18 cellular contexts compared by ENCODE assay signal in genomic region chr19:39544201-39544903, GRCh38. TPM values are rescaled to one million over a fixed set of nuclear protein-coding genes. Genes with fewer than 3 reads are reported as not detected.
A peak's percentile ranks its signal among the peaks of the same experiment; 100 is the strongest.
DNase-seq lines count a peak whose midpoint lies in the region; ATAC-seq and TF ChIP-seq lines count a peak whose summit lies in the region.
"Had no signal": no experiment of that assay in that cellular context is flagged by ENCODE, and none has a peak within 500 bp of the region (broad histone marks: within the 10 kb centered on the region; RNA-seq: fewer than 3 reads in every experiment).

No MANE protein-coding gene starts in this region.

- H2AFZ ChIP-seq in IMR-90 (replicated peaks; ENCODE audit: low read length, poor library complexity) (no peak overlapping the region), mesenchymal stem cell (ENCODE audit: low read depth, low read length) (no peak overlapping the region)
- H2AFZ ChIP-seq: hepatocyte had no signal

- no peaks in the 10 kb centered on the region for H3K36me3 ChIP-seq in IMR-90 (ENCODE audit: control insufficient read depth, insufficient read depth, low read length)
- no peaks in the 10 kb centered on the region for H3K36me3 ChIP-seq in adipocyte (ENCODE audit: control insufficient read depth, insufficient read depth, low read length, severe bottlenecking)
- H3K36me3 ChIP-seq in mesenchymal stem cell (ENCODE audit: control insufficient read depth in 1 of 2, insufficient read depth in 2 of 2, low read depth in 1 of 2, low read length in 2 of 2): no peaks in the 10 kb centered on the region
- H3K36me3 ChIP-seq: neutrophil had no signal

- H2BK120ac ChIP-seq in IMR-90 (ENCODE audit: low read depth, low read length) (no peak overlapping the region), mesenchymal stem cell (ENCODE audit: low read depth, low read length) (no peak overlapping the region)

- H3K27me3 ChIP-seq in IMR-90 (ENCODE audit: control insufficient read depth, insufficient read depth, low read length): peaks cover 6% of the 10 kb centered on the region
- peaks cover 13% of the 10 kb centered on the region for H3K27me3 ChIP-seq in adipocyte (replicated peaks; ENCODE audit: control insufficient read depth, insufficient read depth, low read length)
- H3K27me3 ChIP-seq in mesenchymal stem cell (ENCODE audit: control insufficient read depth in 1 of 2, insufficient read depth in 1 of 2, low read length in 2 of 2): peaks cover 14 to 19% of the 10 kb centered on the region in 2 experiments
- H3K27me3 ChIP-seq: hepatocyte had no signal

- H3K9ac ChIP-seq in IMR-90 (ENCODE audit: low read depth, low read length) (no peak overlapping the region), adipocyte (ENCODE audit: low read length) (no peak overlapping the region), mesenchymal stem cell (ENCODE audit: low read length) (no peak overlapping the region)

- H3K14ac ChIP-seq in IMR-90 (replicated peaks; ENCODE audit: low read depth, low read length) (no peak overlapping the region), mesenchymal stem cell (ENCODE audit: low read length in 2 of 2) (no peak overlapping the region)

- no TSS peak for BruUV-seq in IMR-90 (replicated peaks; lab: Mats Ljungman, UMichigan)

- ATAC-seq in IMR-90 (ENCODE audit: low read depth): no peak
- ATAC-seq: GM12878, PC-3 had no signal

- H3K9me3 ChIP-seq in IMR-90 (ENCODE audit: control insufficient read depth, insufficient read depth, low read length): no peaks in the 10 kb centered on the region
- no peaks in the 10 kb centered on the region for H3K9me3 ChIP-seq in adipocyte (ENCODE audit: control insufficient read depth, low read length)
- H3K9me3 ChIP-seq in mesenchymal stem cell (ENCODE audit: control insufficient read depth, low read length): no peaks in the 10 kb centered on the region
- H3K9me3 ChIP-seq: neutrophil had no signal

- H3K4me3 Mint-ChIP-seq in activated CD4-positive, alpha-beta T cell treated with anti-CD3 and anti-CD28 coated beads, Interleukin-2, amount 10 ng/mL, durations not matched to agents 7 days and 5 days: no peak overlapping the region

- H2AK5ac ChIP-seq in IMR-90 (ENCODE audit: low read depth, low read length): no peak overlapping the region
- H2AK5ac ChIP-seq in mesenchymal stem cell (ENCODE audit: low read length, severe bottlenecking): no peak overlapping the region

- H4K5ac ChIP-seq in IMR-90 (ENCODE audit: low read depth, low read length): no peak overlapping the region

- CTCF ChIA-PET in activated CD4-positive, alpha-beta T cell treated with anti-CD3 and anti-CD28 coated beads, Interleukin-2, amount 10 ng/mL, durations not matched to agents 7 days and 5 days (lab: Charles Lee): interaction anchor here (0.6 to 2.2 kb wide), 6 partner anchors 8 to 748 kb away, joined by 3 to 7 read pairs (median 5); no protein-coding TSS in a partner anchor
- CTCF ChIA-PET in IMR-90 (lab: Yijun Ruan, JAX): interaction anchor here (0.7 kb wide), 1 partner anchor 815 kb away, joined by 3 read pairs; no protein-coding TSS in a partner anchor

- no peaks in the 10 kb centered on the region for H4K20me1 ChIP-seq in IMR-90 (ENCODE audit: insufficient read depth, low read length)

- H4K91ac ChIP-seq in IMR-90 (ENCODE audit: insufficient read depth, low read depth, low read length): no peak overlapping the region
- H4K91ac ChIP-seq in mesenchymal stem cell (ENCODE audit: low read length): no peak overlapping the region

- H3K18ac ChIP-seq in IMR-90 (ENCODE audit: low read depth, low read length) (no peak overlapping the region), mesenchymal stem cell (ENCODE audit: low read depth in 1 of 2, low read length in 2 of 2) (no peak overlapping the region)

- dilution Hi-C loops in IMR-90 (cut with HindIII; ENCODE audit: low sequenced_read_pairs, unreplicated experiment): no loop called here

- H4K8ac ChIP-seq in IMR-90 (ENCODE audit: low read depth in 2 of 2, low read length in 2 of 2): no peak overlapping the region
- no peak overlapping the region for H4K8ac ChIP-seq in mesenchymal stem cell (ENCODE audit: low read length)

- H3K4me1 Mint-ChIP-seq in activated CD4-positive, alpha-beta T cell treated with anti-CD3 and anti-CD28 coated beads, Interleukin-2, amount 10 ng/mL, durations not matched to agents 7 days and 5 days: peaks cover 58% of the 10 kb centered on the region

- H2BK12ac ChIP-seq in mesenchymal stem cell (ENCODE audit: low read length in 2 of 2): no peak overlapping the region

- no peak for TF ChIP-seq RAD21 in IMR-90 (IDR thresholded peaks at IDR 0.05; ENCODE audit: low read length)

- H3K4me1 ChIP-seq in IMR-90 (ENCODE audit: control insufficient read depth, insufficient read depth, low read length) (no peaks in the 10 kb centered on the region), adipocyte (ENCODE audit: control insufficient read depth, insufficient read depth, low read length) (peaks cover 4% of the 10 kb centered on the region), mesenchymal stem cell (ENCODE audit: control insufficient read depth, insufficient read depth, low read depth, low read length) (no peaks in the 10 kb centered on the region)

- H3K23ac ChIP-seq in IMR-90 (ENCODE audit: low read depth, low read length) (no peak overlapping the region), mesenchymal stem cell (ENCODE audit: low read length in 2 of 2) (no peak overlapping the region)

- H3K4me3 ChIP-seq in IMR-90 (ENCODE audit: insufficient read depth, low read depth, low read length) (no peak overlapping the region), adipocyte (ENCODE audit: low read length) (no peak overlapping the region), mesenchymal stem cell (ENCODE audit: insufficient read depth in 1 of 2, low read depth in 1 of 2, low read length in 2 of 2) (no peak overlapping the region)
- H3K4me3 ChIP-seq: GM12878, hepatocyte, lung had no signal

- DNase-seq in activated CD4-positive, alpha-beta T cell treated with anti-CD3 and anti-CD28 coated beads, Interleukin-2, amount 10 ng/mL, durations not matched to agents 7 days and 5 days: no peak
- no peak for DNase-seq in activated CD4-positive, alpha-beta T cell treated with anti-CD3 and anti-CD28 coated beads, Interleukin-2, amount 50 U/mL, for 48 hours
- DNase-seq in IMR-90 (peak; percentile 13), adipocyte (ENCODE audit: low read depth) (peak; percentile 39), mesenchymal stem cell (peak; percentile 50), GOT3 (lab: John Stamatoyannopoulos, UW) (no peak), DMS153 treated with DMSO at 0.1 percent for 48 hours (lab: John Stamatoyannopoulos, UW; ENCODE audit: unreplicated experiment) (no peak), NCI-H446 (lab: John Stamatoyannopoulos, UW) (no peak)
- DNase-seq: DMS53; effector CD8-positive, alpha-beta T cell; PC-3 had no signal

- H3K56ac ChIP-seq in IMR-90 (ENCODE audit: extremely low read depth, insufficient read depth, low read length): no peak overlapping the region

- no peaks in the 10 kb centered on the region for H3K36me3 Mint-ChIP-seq in activated CD4-positive, alpha-beta T cell treated with anti-CD3 and anti-CD28 coated beads, Interleukin-2, amount 10 ng/mL, durations not matched to agents 7 days and 5 days (ENCODE audit: low read depth)

- POLR2A ChIA-PET in activated CD4-positive, alpha-beta T cell treated with anti-CD3 and anti-CD28 coated beads, Interleukin-2, amount 10 ng/mL, durations not matched to agents 7 days and 5 days (lab: Charles Lee): no interaction called here
- POLR2A ChIA-PET in IMR-90 (lab: Charles Lee; ENCODE audit: unreplicated experiment): no interaction called here

- H3K4ac ChIP-seq in IMR-90 (ENCODE audit: low read depth, low read length) (no peak overlapping the region), mesenchymal stem cell (ENCODE audit: low read depth in 1 of 2, low read length in 2 of 2) (no peak overlapping the region)

- peaks cover 0 to 1% of the 10 kb centered on the region in 2 experiments; a peak in 1 of 4 replicates for H3K79me1 ChIP-seq in IMR-90 (ENCODE audit: low read depth in 1 of 2, low read length in 2 of 2)
- no peaks in the 10 kb centered on the region for H3K79me1 ChIP-seq in mesenchymal stem cell (replicated peaks; ENCODE audit: low read length, poor library complexity, severe bottlenecking)

- no peaks in the 10 kb centered on the region for H3K9me1 ChIP-seq in IMR-90 (ENCODE audit: insufficient read depth, low read length)

- in situ Hi-C loops in IMR-90 (cut with MboI; ENCODE audit: low sequenced_read_pairs): loop anchor here (10.0 kb wide), 1 partner anchor 300 kb away; the partner anchor contains the start of gene FBL

- no peaks in the 10 kb centered on the region for H3K27me3 Mint-ChIP-seq in activated CD4-positive, alpha-beta T cell treated with anti-CD3 and anti-CD28 coated beads, Interleukin-2, amount 10 ng/mL, durations not matched to agents 7 days and 5 days

- no peak for TF ChIP-seq POLR2A in IMR-90 (IDR thresholded peaks at IDR 0.05; ENCODE audit: low read depth, low read length)

- no peak for TF ChIP-seq CTCF in IMR-90 (conservative IDR thresholded peaks at IDR 0.05; ENCODE audit: low read depth, low read length)

- no peak overlapping the region for H2AK9ac ChIP-seq in IMR-90 (replicated peaks; ENCODE audit: low read depth, low read length, poor library complexity)

- H3K9me3 Mint-ChIP-seq in activated CD4-positive, alpha-beta T cell treated with anti-CD3 and anti-CD28 coated beads, Interleukin-2, amount 10 ng/mL, durations not matched to agents 7 days and 5 days: peaks cover 2% of the 10 kb centered on the region

- intact Hi-C loops in IMR-90 (cut with micrococcal nuclease): loop anchor here (5.0 kb wide), 1 partner anchor 278 kb away; no protein-coding TSS in a partner anchor

- no peak overlapping the region for H3K4me2 ChIP-seq in IMR-90 (ENCODE audit: low read depth, low read length)
- no peak overlapping the region for H3K4me2 ChIP-seq in mesenchymal stem cell (ENCODE audit: low read length, poor library complexity, severe bottlenecking)
- H3K4me2 ChIP-seq: hepatocyte had no signal

- H2BK5ac ChIP-seq in IMR-90 (ENCODE audit: low read depth, low read length, poor library complexity, severe bottlenecking) (no peak overlapping the region), mesenchymal stem cell (ENCODE audit: low read depth, low read length, poor library complexity, severe bottlenecking) (no peak overlapping the region)

- H3K27ac ChIP-seq in IMR-90 (ENCODE audit: insufficient read depth, low read length) (no peak overlapping the region), mesenchymal stem cell (ENCODE audit: low read length, poor library complexity, severe bottlenecking) (no peak overlapping the region)
- H3K27ac ChIP-seq: hepatocyte, HL-60, neutrophil had no signal

- peak overlapping the region; percentile 60 for H3K27ac Mint-ChIP-seq in activated CD4-positive, alpha-beta T cell treated with anti-CD3 and anti-CD28 coated beads, Interleukin-2, amount 10 ng/mL, durations not matched to agents 7 days and 5 days

- H2BK15ac ChIP-seq in IMR-90 (ENCODE audit: low read depth, low read length) (no peak overlapping the region), mesenchymal stem cell (ENCODE audit: low read depth, poor library complexity, severe bottlenecking) (no peak overlapping the region)

- WGBS in IMR-90 (ENCODE audit: extremely low coverage in 2 of 2, insufficient read length in 1 of 2), 2 experiments: 50% methylated on average over 5 of the region's 7 CpGs; no CpG with 5 or more reads in 1 of the 2 experiments
- 82% methylated on average over 7 of the region's 7 CpGs for WGBS in mesenchymal stem cell

- no peak overlapping the region for H2BK20ac ChIP-seq in IMR-90 (ENCODE audit: low read depth, low read length)

RNA-seq across cellular contexts. Expression of gene EID2, which starts 4.4 kb away (rescaled TPM):
- total RNA-seq in activated CD4-positive, alpha-beta T cell treated with anti-CD3 and anti-CD28 coated beads, Interleukin-2, amount 10 ng/mL, durations not matched to agents 7 days and 5 days: 10 to 100 TPM; 17.2 to 20.3 TPM
- total RNA-seq in IMR-90 (2012; rRNA removed): 5.7 and 6.9 TPM in 2 replicates
- 9.8 and 10.4 TPM in 2 replicates for polyA plus RNA-seq in IMR-90 (2012; rRNA removed)
- polyA plus RNA-seq in IMR-90 (2012; cell fraction: cytosol; rRNA removed): 2.1 and 7.4 TPM in 2 replicates
- 4.5 and 4.9 TPM in 2 replicates for polyA plus RNA-seq in IMR-90 (2012; cell fraction: nucleus; rRNA removed; ENCODE audit: low replicate concordance)
- 17.2 TPM for polyA plus RNA-seq in mesenchymal stem cell (2013, experiment 1 of 2)
- polyA plus RNA-seq in mesenchymal stem cell (2013, experiment 2 of 2): 18.1 TPM

RNA-seq across cellular contexts. Expression of gene EID2B, which starts 11.7 kb away (rescaled TPM):
- 1 to 10 TPM; 3.4 to 5.1 TPM for total RNA-seq in activated CD4-positive, alpha-beta T cell treated with anti-CD3 and anti-CD28 coated beads, Interleukin-2, amount 10 ng/mL, durations not matched to agents 7 days and 5 days
- 2.7 and 4.2 TPM in 2 replicates for total RNA-seq in IMR-90 (2012; rRNA removed)
- polyA plus RNA-seq in IMR-90 (2012; rRNA removed): 2.3 and 2.5 TPM in 2 replicates
- polyA plus RNA-seq in IMR-90 (2012; cell fraction: cytosol; rRNA removed): 1.8 and 1.9 TPM in 2 replicates
- polyA plus RNA-seq in IMR-90 (2012; cell fraction: nucleus; rRNA removed; ENCODE audit: low replicate concordance): 1.3 and 2.1 TPM in 2 replicates
- 2.0 TPM for polyA plus RNA-seq in mesenchymal stem cell (2013, experiment 1 of 2)
- 1.8 TPM for polyA plus RNA-seq in mesenchymal stem cell (2013, experiment 2 of 2)

RNA-seq across cellular contexts. Expression of gene SELENOV, which starts 29.4 kb away (rescaled TPM):
- not detected for total RNA-seq in activated CD4-positive, alpha-beta T cell treated with anti-CD3 and anti-CD28 coated beads, Interleukin-2, amount 10 ng/mL, durations not matched to agents 7 days and 5 days
- not detected in 2 replicates for total RNA-seq in IMR-90 (2012; rRNA removed)
- not detected in 2 replicates for polyA plus RNA-seq in IMR-90 (2012; rRNA removed)
- polyA plus RNA-seq in IMR-90 (2012; cell fraction: cytosol; rRNA removed): not detected in 2 replicates
- polyA plus RNA-seq in IMR-90 (2012; cell fraction: nucleus; rRNA removed; ENCODE audit: low replicate concordance): not detected in 2 replicates
- not detected for polyA plus RNA-seq in mesenchymal stem cell (2013, experiment 1 of 2)
- polyA plus RNA-seq in mesenchymal stem cell (2013, experiment 2 of 2): not detected
- total RNA-seq: GM12878; lung; PC-3; T-helper 2 cell treated with Interferon-gamma antibody and Interleukin-4, amounts not matched to agents 100 ng/mL and 5 ng/mL, for 36 hours; ureter had no signal
- polyA plus RNA-seq: GM12878, lung had no signal

RNA-seq across cellular contexts. Expression of gene DLL3, which starts 45.6 kb away (rescaled TPM):
- total RNA-seq in activated CD4-positive, alpha-beta T cell treated with anti-CD3 and anti-CD28 coated beads, Interleukin-2, amount 10 ng/mL, durations not matched to agents 7 days and 5 days: under 1 TPM in 1 of 2 experiments, not detected in 1; 0.35 TPM
- total RNA-seq in IMR-90 (2012; rRNA removed): 0.28 and 0.36 TPM in 2 replicates
- polyA plus RNA-seq in IMR-90 (2012; rRNA removed): 1.3 and 1.9 TPM in 2 replicates
- polyA plus RNA-seq in IMR-90 (2012; cell fraction: cytosol; rRNA removed): 1.3 and 1.4 TPM in 2 replicates
- polyA plus RNA-seq in IMR-90 (2012; cell fraction: nucleus; rRNA removed; ENCODE audit: low replicate concordance): 0.34 and 0.40 TPM in 2 replicates
- 0.65 TPM for polyA plus RNA-seq in mesenchymal stem cell (2013, experiment 1 of 2)
- 0.78 TPM for polyA plus RNA-seq in mesenchymal stem cell (2013, experiment 2 of 2)
- total RNA-seq: lung, ureter had no signal

RNA-seq across cellular contexts. Expression of gene LGALS13, which starts 58.0 kb away (rescaled TPM):
- not detected for total RNA-seq in activated CD4-positive, alpha-beta T cell treated with anti-CD3 and anti-CD28 coated beads, Interleukin-2, amount 10 ng/mL, durations not matched to agents 7 days and 5 days
- total RNA-seq in IMR-90 (2012; rRNA removed): not detected in 2 replicates
- polyA plus RNA-seq in IMR-90 (2012; rRNA removed): not detected in 2 replicates
- polyA plus RNA-seq in IMR-90 (2012; cell fraction: cytosol; rRNA removed): not detected in 2 replicates
- not detected in 2 replicates for polyA plus RNA-seq in IMR-90 (2012; cell fraction: nucleus; rRNA removed; ENCODE audit: low replicate concordance)
- polyA plus RNA-seq in mesenchymal stem cell (2013, experiment 1 of 2): not detected
- not detected for polyA plus RNA-seq in mesenchymal stem cell (2013, experiment 2 of 2)
- total RNA-seq: GM12878; hepatocyte; lung; PC-3; T-helper 2 cell treated with Interferon-gamma antibody and Interleukin-4, amounts not matched to agents 100 ng/mL and 5 ng/mL, for 36 hours; ureter had no signal
- polyA plus RNA-seq: GM12878, hepatocyte, lung had no signal

Comparison
In these comparisons a context has a peak if more than half of its experiments do, and no peak if none do; other contexts are left out.
1. DNase-seq: peak in IMR-90 (single experiment), adipocyte (single experiment) and mesenchymal stem cell (single experiment); none in activated CD4-positive, alpha-beta T cell treated with anti-CD3 and anti-CD28 coated beads, Interleukin-2, amount 10 ng/mL, durations not matched to agents 7 days and 5 days (single experiment), activated CD4-positive, alpha-beta T cell treated with anti-CD3 and anti-CD28 coated beads, Interleukin-2, amount 50 U/mL, for 48 hours (0 of 2), GOT3 (single experiment), DMS153 treated with DMSO at 0.1 percent for 48 hours (single experiment) and NCI-H446 (0 of 2).